21 cellular contexts compared by ENCODE assay signal in the genomic region with DNA sequence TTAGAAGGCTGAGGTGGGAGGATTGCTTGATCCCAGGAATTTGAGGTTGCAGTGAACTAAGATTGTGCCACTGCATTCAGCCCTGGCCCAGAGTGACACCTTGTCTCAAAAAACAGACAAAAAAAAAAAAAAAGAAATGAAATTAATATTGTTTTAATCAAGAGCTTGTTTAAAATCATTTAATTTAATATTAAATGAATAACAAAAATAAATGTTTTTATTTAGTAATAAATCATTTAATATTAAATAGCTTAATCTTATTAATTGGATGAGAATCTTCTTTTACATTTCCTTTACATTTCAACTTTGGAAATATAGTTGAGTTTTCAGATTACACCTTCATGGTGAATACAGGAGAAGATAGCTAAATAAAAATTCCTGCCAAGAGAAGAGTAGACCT.
"Had no signal": no experiment of that assay in that cellular context is flagged by ENCODE, and none has a peak within 500 bp of the region (broad histone marks: within the 10 kb centered on the region; RNA-seq: fewer than 3 reads in every experiment).

No MANE protein-coding gene starts in this region.

- FAIRE-seq: urothelium cell line had no signal

- H3K4me3 Mint-ChIP-seq: naive thymus-derived CD8-positive, alpha-beta T cell; type B pancreatic cell had no signal

- H3K27me3 ChIP-seq: dorsolateral prefrontal cortex, esophagus squamous epithelium, neutrophil, right atrium auricular region, sigmoid colon, suprapubic skin, thyroid gland had no signal

- ATAC-seq: left lobe of liver; mucosa of descending colon; naive thymus-derived CD8-positive, alpha-beta T cell had no signal

- H3K27ac ChIP-seq: dorsolateral prefrontal cortex, epithelial cell of prostate, esophagus squamous epithelium, neutrophil, right atrium auricular region, sigmoid colon, skin epidermis, suprapubic skin, thyroid gland had no signal

- H3K27me3 Mint-ChIP-seq: naive thymus-derived CD8-positive, alpha-beta T cell; type B pancreatic cell had no signal

- DNase-seq: cortex of kidney; dorsolateral prefrontal cortex; effector memory CD4-positive, alpha-beta T cell; esophagus squamous epithelium; foreskin fibroblast; mammary epithelial cell; mucosa of descending colon; naive thymus-derived CD8-positive, alpha-beta T cell; sigmoid colon; stimulated activated CD4-positive, alpha-beta T cell treated with anti-CD3 and anti-CD28 coated beads, Interleukin-12 subunit alpha, Interleukin-12 subunit beta, amount 100 ng/mL, for 4 hours; stimulated activated CD4-positive, alpha-beta T cell treated with anti-CD3 and anti-CD28 coated beads, Interleukin-2, amount 100 ng/mL, for 48 hours; stimulated activated naive CD4-positive, alpha-beta T cell treated with Interleukin-2 at 50 U/mL for 16 hours; thyroid gland had no signal

- H3K36me3 ChIP-seq: esophagus squamous epithelium, neutrophil, right atrium auricular region, sigmoid colon, suprapubic skin, thyroid gland had no signal

- H3K4me3 ChIP-seq: dorsolateral prefrontal cortex, esophagus squamous epithelium, mucosa of descending colon, right atrium auricular region, sigmoid colon, skin epidermis, suprapubic skin, thyroid gland had no signal

- H3K9me3 ChIP-seq: esophagus squamous epithelium, mucosa of descending colon, neutrophil, sigmoid colon, suprapubic skin, thyroid gland had no signal

- H3K36me3 Mint-ChIP-seq: type B pancreatic cell had no signal

- H3K9me3 Mint-ChIP-seq: type B pancreatic cell had no signal

- H3K4me1 ChIP-seq: esophagus squamous epithelium, right atrium auricular region, suprapubic skin, thyroid gland had no signal

- H3K27ac Mint-ChIP-seq: type B pancreatic cell had no signal
